In the genomic region with DNA sequence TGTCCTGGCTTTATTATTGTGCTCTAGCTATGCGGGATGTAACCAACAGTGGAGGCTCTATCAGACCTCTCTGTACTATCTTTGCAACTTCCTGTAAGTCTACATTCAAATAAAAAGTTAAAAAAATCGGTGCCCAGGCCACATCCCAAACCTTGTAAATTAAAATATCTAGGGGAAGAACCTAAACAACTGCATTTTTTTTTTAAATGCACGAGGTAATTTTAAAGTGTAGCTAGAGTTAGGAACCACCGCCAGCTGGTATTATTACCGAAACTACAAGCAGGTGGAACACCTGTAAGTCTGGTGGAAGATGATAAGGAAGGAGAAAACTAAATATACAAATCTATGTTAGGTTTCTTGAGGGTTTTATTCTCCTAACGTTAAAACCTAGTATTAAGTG, we compare ENCODE assay signal across 1 cellular context.
TF ChIP-seq lines count a peak whose summit lies in the region.

No MANE protein-coding gene starts in this region.

TF ChIP-seq in H1, 55 proteins besides CTCF, POLR2A, EP300 and RAD21:
- TF ChIP-seq CHD7 (IDR thresholded peaks at IDR 0.05; ENCODE audit: insufficient replicate concordance, low read length) (no peak), YY1 (IDR thresholded peaks at IDR 0.05; ENCODE audit: low read depth, low read length) (no peak), SP2 (IDR thresholded peaks at IDR 0.05; ENCODE audit: low read length) (no peak), KDM5A (IDR thresholded peaks at IDR 0.05; ENCODE audit: low read length) (no peak), BACH1 (IDR thresholded peaks at IDR 0.05; ENCODE audit: low read length) (no peak), CEBPB (IDR thresholded peaks at IDR 0.05; ENCODE audit: low read depth, low read length) (no peak), CBX8 (IDR thresholded peaks at IDR 0.05; ENCODE audit: borderline replicate concordance, low read depth, low read length) (no peak), TAF1 (IDR thresholded peaks at IDR 0.05; ENCODE audit: low read depth, low read length) (no peak), HDAC2 (IDR thresholded peaks at IDR 0.05; ENCODE audit: borderline replicate concordance in 1 of 2, low read depth in 2 of 2, low read length in 2 of 2) (no peak), CTBP2 (IDR thresholded peaks at IDR 0.05; ENCODE audit: borderline replicate concordance, insufficient read depth, insufficient read length, low read length) (no peak), EZH2 (IDR thresholded peaks at IDR 0.05; ENCODE audit: low read depth, low read length, severe bottlenecking) (no peak), CREB1 (IDR thresholded peaks at IDR 0.05) (no peak), JUND (IDR thresholded peaks at IDR 0.05; ENCODE audit: low read length) (no peak)
- TF ChIP-seq, protein P1, sequence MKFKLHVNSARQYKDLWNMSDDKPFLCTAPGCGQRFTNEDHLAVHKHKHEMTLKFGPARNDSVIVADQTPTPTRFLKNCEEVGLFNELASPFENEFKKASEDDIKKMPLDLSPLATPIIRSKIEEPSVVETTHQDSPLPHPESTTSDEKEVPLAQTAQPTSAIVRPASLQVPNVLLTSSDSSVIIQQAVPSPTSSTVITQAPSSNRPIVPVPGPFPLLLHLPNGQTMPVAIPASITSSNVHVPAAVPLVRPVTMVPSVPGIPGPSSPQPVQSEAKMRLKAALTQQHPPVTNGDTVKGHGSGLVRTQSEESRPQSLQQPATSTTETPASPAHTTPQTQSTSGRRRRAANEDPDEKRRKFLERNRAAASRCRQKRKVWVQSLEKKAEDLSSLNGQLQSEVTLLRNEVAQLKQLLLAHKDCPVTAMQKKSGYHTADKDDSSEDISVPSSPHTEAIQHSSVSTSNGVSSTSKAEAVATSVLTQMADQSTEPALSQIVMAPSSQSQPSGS (IDR thresholded peaks at IDR 0.05; ENCODE audit: low read length) = no peak
